Comparison of ENCODE assay signal across 23 cellular contexts in genomic region chr3:113270786-113271185, GRCh38. TPM values are rescaled to one million over a fixed set of nuclear protein-coding genes. Genes with fewer than 3 reads are reported as not detected.
"Had no signal": no experiment of that assay in that cellular context is flagged by ENCODE, and none has a peak within 500 bp of the region (broad histone marks: within the 10 kb centered on the region; RNA-seq: fewer than 3 reads in every experiment).

No MANE protein-coding gene starts in this region.

- H3K79me2 ChIP-seq: hepatocyte had no signal

- H3K27ac Mint-ChIP-seq: activated CD4-positive, alpha-beta memory T cell treated with anti-CD3 and anti-CD28 coated beads, Interleukin-2, amount 10 ng/mL, durations not matched to agents 7 days and 5 days; activated naive CD4-positive, alpha-beta T cell treated with anti-CD3 and anti-CD28 coated beads, Interleukin-2, amount 10 ng/mL, durations not matched to agents 7 days and 5 days; effector memory CD8-positive, alpha-beta T cell; naive B cell; stimulated activated naive CD8-positive, alpha-beta T cell treated with anti-CD3 and anti-CD28 coated beads, Interleukin-15, Interleukin-2, amounts not matched to agents 100 ng/mL and 50 ng/mL, for 24 hours; T-helper 17 cell had no signal

- H3K4me3 Mint-ChIP-seq: activated CD4-positive, alpha-beta memory T cell treated with anti-CD3 and anti-CD28 coated beads, Interleukin-2, amount 10 ng/mL, durations not matched to agents 7 days and 5 days; activated naive CD4-positive, alpha-beta T cell treated with anti-CD3 and anti-CD28 coated beads, Interleukin-2, amount 10 ng/mL, durations not matched to agents 7 days and 5 days; effector memory CD8-positive, alpha-beta T cell; naive B cell; stimulated activated naive CD8-positive, alpha-beta T cell treated with anti-CD3 and anti-CD28 coated beads, Interleukin-15, Interleukin-2, amounts not matched to agents 100 ng/mL and 50 ng/mL, for 24 hours; T-helper 17 cell had no signal

- H3K36me3 ChIP-seq: brain microvascular endothelial cell, right atrium auricular region, transverse colon, uterus had no signal

- H3K9me3 ChIP-seq: mucosa of descending colon, psoas muscle, right atrium auricular region, transverse colon, uterus had no signal

- ATAC-seq: effector memory CD8-positive, alpha-beta T cell; psoas muscle had no signal

- H3K36me3 Mint-ChIP-seq: activated naive CD4-positive, alpha-beta T cell treated with anti-CD3 and anti-CD28 coated beads, Interleukin-2, amount 10 ng/mL, durations not matched to agents 7 days and 5 days; naive B cell had no signal

- DNase-seq: activated CD4-positive, alpha-beta memory T cell treated with anti-CD3 and anti-CD28 coated beads, Interleukin-2, amount 10 ng/mL, durations not matched to agents 7 days and 5 days; activated CD4-positive, alpha-beta T cell treated with anti-CD3 and anti-CD28 coated beads for 48 hours; activated effector memory CD4-positive, alpha-beta T cell treated with anti-CD3 and anti-CD28 coated beads, Interleukin-2, amount 50 U/mL, for 16 hours; activated naive CD4-positive, alpha-beta T cell treated with anti-CD3 and anti-CD28 coated beads, Interleukin-2, amount 10 ng/mL, durations not matched to agents 7 days and 5 days; anterior cingulate cortex; brain microvascular endothelial cell; central memory CD4-positive, alpha-beta T cell; dorsolateral prefrontal cortex; effector memory CD8-positive, alpha-beta T cell; left colon; mesendoderm; mucosa of descending colon; naive B cell; psoas muscle; stimulated activated CD4-positive, alpha-beta T cell treated with anti-CD3 and anti-CD28 coated beads, Interleukin-4, amount 100 ng/mL, for 4 hours; SW 1271; T-helper 17 cell; transverse colon had no signal

- H3K4me1 ChIP-seq: psoas muscle had no signal

- H3K4me3 ChIP-seq: dorsolateral prefrontal cortex, hepatocyte, mucosa of descending colon, psoas muscle, right atrium auricular region, SK-N-MC, transverse colon, uterus had no signal

- H3K4me1 Mint-ChIP-seq: activated CD4-positive, alpha-beta memory T cell treated with anti-CD3 and anti-CD28 coated beads, Interleukin-2, amount 10 ng/mL, durations not matched to agents 7 days and 5 days; T-helper 17 cell had no signal

- H3K27ac ChIP-seq: brain microvascular endothelial cell, hepatocyte, psoas muscle, right atrium auricular region, SK-N-MC, transverse colon had no signal

- H3K27me3 ChIP-seq: brain microvascular endothelial cell, dorsolateral prefrontal cortex, hepatocyte, right atrium auricular region, transverse colon, uterus had no signal

- H3K9me3 Mint-ChIP-seq: activated CD4-positive, alpha-beta memory T cell treated with anti-CD3 and anti-CD28 coated beads, Interleukin-2, amount 10 ng/mL, durations not matched to agents 7 days and 5 days; activated naive CD4-positive, alpha-beta T cell treated with anti-CD3 and anti-CD28 coated beads, Interleukin-2, amount 10 ng/mL, durations not matched to agents 7 days and 5 days; effector memory CD8-positive, alpha-beta T cell; naive B cell; stimulated activated naive CD8-positive, alpha-beta T cell treated with anti-CD3 and anti-CD28 coated beads, Interleukin-15, Interleukin-2, amounts not matched to agents 100 ng/mL and 50 ng/mL, for 24 hours had no signal

- H2AFZ ChIP-seq: hepatocyte had no signal

- H3K4me2 ChIP-seq: hepatocyte had no signal

- H3K27me3 Mint-ChIP-seq: stimulated activated naive CD8-positive, alpha-beta T cell treated with anti-CD3 and anti-CD28 coated beads, Interleukin-15, Interleukin-2, amounts not matched to agents 100 ng/mL and 50 ng/mL, for 24 hours had no signal

RNA-seq across cellular contexts. Expression of gene BOC, which starts 59.4 kb away (rescaled TPM):
- total RNA-seq: activated CD4-positive, alpha-beta memory T cell treated with anti-CD3 and anti-CD28 coated beads, Interleukin-2, amount 10 ng/mL, durations not matched to agents 7 days and 5 days; T-helper 17 cell had no signal
